29 cellular contexts compared by ENCODE assay signal in genomic region chr13:86402500-86402899, GRCh38.
"Had no signal": no experiment of that assay in that cellular context is flagged by ENCODE, and none has a peak within 500 bp of the region (broad histone marks: within the 10 kb centered on the region; RNA-seq: fewer than 3 reads in every experiment).

No MANE protein-coding gene starts in this region.

- H3K4me3 Mint-ChIP-seq: activated B cell treated with CpG ODN at 0.5 μM for 24 hours; activated CD4-positive, alpha-beta T cell treated with anti-CD3 and anti-CD28 coated beads for 36 hours; activated naive CD4-positive, alpha-beta T cell treated with anti-CD3 and anti-CD28 coated beads for 36 hours; activated naive CD8-positive, alpha-beta T cell treated with anti-CD3 and anti-CD28 coated beads, Interleukin-2, amount 10 ng/mL, durations not matched to agents 7 days and 5 days; activated T-helper 1 cell treated with anti-CD3 and anti-CD28 coated beads, Interleukin-12 subunit alpha, Interleukin-12 subunit beta, Interleukin-2, Interleukin-4 antibody, amounts not matched to agents 30 ng/mL and 10 ng/mL and 1 ng/mL, durations not matched to agents 14 hours and 24 hours and 36 hours; endodermal cell; natural killer cell treated with Interleukin-12 subunit alpha and Interleukin-12 subunit beta and Interleukin-15 and Interleukin-18, amount 100 ng/mL, for 72 hours; stimulated activated naive B cell treated with anti-CD40 and anti-IgM and Interleukin-4, amounts not matched to agents 10 μg/mL and 1 μg/mL and 100 μg/mL, for 72 hours; T-helper 2 cell treated with Interferon-gamma antibody and Interleukin-4, amounts not matched to agents 5 μg/mL and 100 μg/mL, for 36 hours had no signal

- H3K9me3 Mint-ChIP-seq: activated naive CD4-positive, alpha-beta T cell treated with anti-CD3 and anti-CD28 coated beads for 36 hours; activated naive CD8-positive, alpha-beta T cell treated with anti-CD3 and anti-CD28 coated beads, Interleukin-2, amount 10 ng/mL, durations not matched to agents 7 days and 5 days; activated T-helper 1 cell treated with anti-CD3 and anti-CD28 coated beads, Interleukin-12 subunit alpha, Interleukin-12 subunit beta, Interleukin-2, Interleukin-4 antibody, amounts not matched to agents 30 ng/mL and 10 ng/mL and 1 ng/mL, durations not matched to agents 14 hours and 24 hours and 36 hours; endodermal cell; stimulated activated naive B cell treated with anti-CD40 and anti-IgM and Interleukin-4, amounts not matched to agents 10 μg/mL and 1 μg/mL and 100 μg/mL, for 72 hours had no signal

- H3K4me3 ChIP-seq: left lung, mucosa of descending colon, stomach, tibial artery, upper lobe of right lung had no signal

- H3K4me1 ChIP-seq: left lung, stomach, tibial artery, upper lobe of right lung had no signal

- H3K36me3 ChIP-seq: brain microvascular endothelial cell, left lung, stomach, tibial artery, upper lobe of right lung had no signal

- H3K27ac Mint-ChIP-seq: activated B cell treated with CpG ODN at 0.5 μM for 24 hours; activated CD4-positive, alpha-beta T cell treated with anti-CD3 and anti-CD28 coated beads for 36 hours; activated naive CD4-positive, alpha-beta T cell treated with anti-CD3 and anti-CD28 coated beads for 36 hours; activated naive CD8-positive, alpha-beta T cell treated with anti-CD3 and anti-CD28 coated beads, Interleukin-2, amount 10 ng/mL, durations not matched to agents 7 days and 5 days; activated T-helper 1 cell treated with anti-CD3 and anti-CD28 coated beads, Interleukin-12 subunit alpha, Interleukin-12 subunit beta, Interleukin-2, Interleukin-4 antibody, amounts not matched to agents 30 ng/mL and 10 ng/mL and 1 ng/mL, durations not matched to agents 14 hours and 24 hours and 36 hours; endodermal cell; natural killer cell treated with Interleukin-12 subunit alpha and Interleukin-12 subunit beta and Interleukin-15 and Interleukin-18, amount 100 ng/mL, for 72 hours; stimulated activated naive B cell treated with anti-CD40 and anti-IgM and Interleukin-4, amounts not matched to agents 10 μg/mL and 1 μg/mL and 100 μg/mL, for 72 hours; T-helper 2 cell treated with Interferon-gamma antibody and Interleukin-4, amounts not matched to agents 5 μg/mL and 100 μg/mL, for 36 hours had no signal

- H3K27ac ChIP-seq: brain microvascular endothelial cell, left lung, stomach, tibial artery, upper lobe of right lung had no signal

- DNase-seq: activated B cell treated with CpG ODN at 0.5 μM for 24 hours; activated CD4-positive, alpha-beta T cell treated with anti-CD3 and anti-CD28 coated beads for 36 hours; activated CD4-positive, alpha-beta T cell treated with anti-CD3 and anti-CD28 coated beads, Interleukin-2, amount 50 U/mL, for 4 hours; activated CD8-positive, alpha-beta memory T cell treated with anti-CD3 and anti-CD28 coated beads for 24 hours; activated CD8-positive, alpha-beta memory T cell treated with anti-CD3 and anti-CD28 coated beads, Interleukin-2, amount 50 U/mL, for 4 hours; activated effector memory CD4-positive, alpha-beta T cell treated with anti-CD3 and anti-CD28 coated beads, Interleukin-2, amount 50 U/mL, for 16 hours; activated naive CD4-positive, alpha-beta T cell treated with anti-CD3 and anti-CD28 coated beads for 36 hours; activated naive CD8-positive, alpha-beta T cell treated with anti-CD3 and anti-CD28 coated beads, Interleukin-2, amount 10 ng/mL, durations not matched to agents 7 days and 5 days; activated T-cell treated with anti-CD3 and anti-CD28 coated beads, Interleukin-2, amount 50 U/mL, for 1 hour; brain microvascular endothelial cell; cortex of kidney; endodermal cell; foreskin fibroblast; kidney glomerular epithelial cell; left lung; mucosa of descending colon; posterior cingulate gyrus; right cardiac atrium; stimulated activated CD4-positive, alpha-beta T cell treated with anti-CD3 and anti-CD28 coated beads, Interleukin-15, amount 100 ng/mL, for 24 hours; stimulated activated CD4-positive, alpha-beta T cell treated with anti-CD3 and anti-CD28 coated beads, Interleukin-2, amount 100 ng/mL, for 24 hours; stimulated activated naive B cell treated with anti-CD40 and anti-IgM and Interleukin-4, amounts not matched to agents 10 μg/mL and 1 μg/mL and 100 μg/mL, for 72 hours; stomach; tibial artery; upper lobe of right lung had no signal

- H3K9me3 ChIP-seq: left lung, stomach, tibial artery, upper lobe of right lung had no signal

- ATAC-seq: activated CD4-positive, alpha-beta T cell treated with anti-CD3 and anti-CD28 coated beads for 36 hours; esophagus mucosa; left lung; mucosa of descending colon; natural killer cell treated with Interleukin-12 subunit alpha and Interleukin-12 subunit beta and Interleukin-15 and Interleukin-18, amount 100 ng/mL, for 72 hours; stimulated activated naive B cell treated with anti-CD40 and anti-IgM and Interleukin-4, amounts not matched to agents 10 μg/mL and 1 μg/mL and 100 μg/mL, for 72 hours; upper lobe of right lung had no signal

- H3K27me3 Mint-ChIP-seq: activated B cell treated with CpG ODN at 0.5 μM for 24 hours; activated CD4-positive, alpha-beta T cell treated with anti-CD3 and anti-CD28 coated beads for 36 hours; activated naive CD8-positive, alpha-beta T cell treated with anti-CD3 and anti-CD28 coated beads, Interleukin-2, amount 10 ng/mL, durations not matched to agents 7 days and 5 days; natural killer cell treated with Interleukin-12 subunit alpha and Interleukin-12 subunit beta and Interleukin-15 and Interleukin-18, amount 100 ng/mL, for 72 hours; stimulated activated naive B cell treated with anti-CD40 and anti-IgM and Interleukin-4, amounts not matched to agents 10 μg/mL and 1 μg/mL and 100 μg/mL, for 72 hours had no signal

- H3K27me3 ChIP-seq: brain microvascular endothelial cell, left lung, stomach, tibial artery, upper lobe of right lung had no signal

- H3K36me3 Mint-ChIP-seq: activated naive CD8-positive, alpha-beta T cell treated with anti-CD3 and anti-CD28 coated beads, Interleukin-2, amount 10 ng/mL, durations not matched to agents 7 days and 5 days; natural killer cell treated with Interleukin-12 subunit alpha and Interleukin-12 subunit beta and Interleukin-15 and Interleukin-18, amount 100 ng/mL, for 72 hours; stimulated activated naive B cell treated with anti-CD40 and anti-IgM and Interleukin-4, amounts not matched to agents 10 μg/mL and 1 μg/mL and 100 μg/mL, for 72 hours had no signal

- H3K4me1 Mint-ChIP-seq: activated B cell treated with CpG ODN at 0.5 μM for 24 hours; activated CD4-positive, alpha-beta T cell treated with anti-CD3 and anti-CD28 coated beads for 36 hours; activated naive CD8-positive, alpha-beta T cell treated with anti-CD3 and anti-CD28 coated beads, Interleukin-2, amount 10 ng/mL, durations not matched to agents 7 days and 5 days; endodermal cell; stimulated activated naive B cell treated with anti-CD40 and anti-IgM and Interleukin-4, amounts not matched to agents 10 μg/mL and 1 μg/mL and 100 μg/mL, for 72 hours had no signal

- FAIRE-seq: astrocyte had no signal
